10 cellular contexts compared by ENCODE assay signal in the genomic region with DNA sequence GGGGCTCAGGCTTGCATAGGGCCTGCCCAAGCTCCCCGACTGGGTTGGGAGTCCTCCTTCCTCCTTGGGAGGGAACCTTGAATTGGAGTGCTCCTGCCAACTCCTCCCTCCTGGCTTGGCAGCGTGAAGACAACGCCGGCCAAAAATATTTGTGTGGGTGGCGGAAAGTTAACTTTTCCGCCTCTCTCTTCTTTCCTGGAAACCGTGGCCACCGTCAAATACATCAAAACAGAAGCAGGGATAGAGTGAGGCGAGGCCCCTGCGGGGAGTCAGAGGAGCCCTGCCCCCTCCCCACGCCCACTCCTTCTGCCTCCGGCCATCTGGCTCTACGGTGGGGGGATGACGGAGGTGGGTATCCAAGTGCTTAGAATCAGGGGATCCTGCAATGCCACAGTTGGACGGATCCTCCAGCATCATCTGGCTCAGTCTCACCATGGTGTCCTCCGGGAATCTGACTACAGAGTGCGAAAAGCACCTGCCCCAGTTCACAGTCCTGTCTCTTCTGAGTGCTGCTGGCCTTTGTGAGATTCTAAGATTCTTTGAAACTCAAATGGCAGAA. TPM values are rescaled to one million over a fixed set of nuclear protein-coding genes. Genes with fewer than 3 reads are reported as not detected.
DNase-seq lines count a peak whose midpoint lies in the region; ATAC-seq and TF ChIP-seq lines count a peak whose summit lies in the region.
"Had no signal": no experiment of that assay in that cellular context is flagged by ENCODE, and none has a peak within 500 bp of the region (broad histone marks: within the 10 kb centered on the region; RNA-seq: fewer than 3 reads in every experiment).

No MANE protein-coding gene starts in this region.

- H3K27me3 ChIP-seq in WERI-Rb-1 (ENCODE audit: insufficient read depth, low read depth, severe bottlenecking), result no peaks in the 10 kb centered on the region

- ATAC-seq in Right ventricle myocardium superior (ENCODE audit: poor library complexity) (peak; percentile 19), GM18858 (IDR thresholded peaks at IDR 0.05; ENCODE audit: unreplicated experiment) (no peak), GM19395 (IDR thresholded peaks at IDR 0.05; ENCODE audit: unreplicated experiment) (no peak)

- TF ChIP-seq CTCF in WERI-Rb-1 (IDR thresholded peaks at IDR 0.05; ENCODE audit: low read depth, low read length), result no peak

- H3K9me3 ChIP-seq in WERI-Rb-1 (ENCODE audit: severe bottlenecking), result no peaks in the 10 kb centered on the region

- intact Hi-C loops in Right ventricle myocardium superior (cut with DNase I), result no loop called here

- no peak overlapping the region for H3K4me3 ChIP-seq in WERI-Rb-1 (ENCODE audit: low read depth, low read length)

- DNase-seq in COLO829 (ENCODE audit: low spot score), result peak; percentile 42
- peak; percentile 57 for DNase-seq in WERI-Rb-1
- peak; percentile 75 for DNase-seq in Right ventricle myocardium superior
- peak; percentile 57 for DNase-seq in pulmonary artery endothelial cell (ENCODE audit: low read depth, low spot score)
- no peak for DNase-seq in T-helper 1 cell
- no peak for DNase-seq in GF-D8 (lab: John Stamatoyannopoulos, UW)
- DNase-seq: activated T-cell treated with anti-CD3 and anti-CD28 coated beads for 4 hours, SIG-M5 had no signal

- no peaks in the 10 kb centered on the region for H3K36me3 ChIP-seq in WERI-Rb-1

- no peak overlapping the region for H3K27ac ChIP-seq in WERI-Rb-1

RNA-seq across cellular contexts. Expression of a gene that starts 25.2 kb away (rescaled TPM):
- total RNA-seq in Right ventricle myocardium superior (645 TPM), pulmonary artery endothelial cell (11.7 and 18.5 TPM in 2 replicates)

RNA-seq across cellular contexts. Expression of a gene that starts 45.8 kb away (rescaled TPM):
- total RNA-seq in Right ventricle myocardium superior, result 4.0 TPM
- total RNA-seq in pulmonary artery endothelial cell, result 0.25 and 0.59 TPM in 2 replicates

Comparison
In these comparisons a context has a peak if more than half of its experiments do, and no peak if none do; other contexts are left out.
1. DNase-seq: peak in COLO829 (single experiment), WERI-Rb-1 (single experiment), Right ventricle myocardium superior (single experiment) and pulmonary artery endothelial cell (single experiment); none in T-helper 1 cell (0 of 5) and GF-D8 (single experiment).
2. RNA of a gene that starts 25.2 kb away (total RNA-seq): 645 TPM in Right ventricle myocardium superior (single experiment); 11.7 to 18.5 TPM in pulmonary artery endothelial cell; every median in the first group is over 10 times any median in the second.